ENCODE assay signal across 18 cellular contexts in the genomic region with DNA sequence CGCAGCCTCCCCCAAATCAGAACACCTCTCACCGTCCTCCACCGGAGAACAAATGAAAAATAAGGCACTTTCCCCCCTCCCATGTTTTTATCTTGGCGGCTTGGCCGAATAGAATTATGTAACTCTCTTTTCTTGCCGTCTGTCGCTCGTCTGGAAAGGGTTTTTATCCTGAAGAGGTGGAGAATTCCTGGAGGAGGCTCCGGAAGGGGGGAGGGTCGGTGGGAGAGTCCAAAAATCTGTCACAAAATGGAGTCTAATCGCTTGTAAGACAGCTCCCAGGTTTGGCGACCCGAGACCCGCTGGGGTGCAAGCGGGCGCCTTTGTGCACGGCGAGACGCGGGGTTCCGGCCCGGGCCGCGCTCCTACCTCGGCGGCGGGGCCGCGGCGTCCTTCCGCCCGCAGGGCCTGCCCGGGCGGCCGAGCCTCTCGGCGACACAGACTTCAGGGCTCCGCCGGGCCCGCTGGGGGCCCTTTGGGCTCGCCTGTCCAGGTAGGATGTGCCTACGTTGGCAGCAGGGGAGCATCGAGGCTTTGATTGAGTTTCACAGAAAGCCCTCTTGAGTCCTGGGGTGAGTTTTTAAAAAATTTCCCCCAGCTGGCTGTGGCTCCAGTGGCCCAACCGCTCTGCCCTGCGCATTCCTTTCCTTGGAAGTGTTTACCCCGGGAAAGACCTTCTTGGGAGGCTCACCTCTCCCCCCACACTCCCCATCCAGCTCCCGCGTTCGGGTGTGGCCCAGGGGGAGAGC. TPM values are rescaled to one million over a fixed set of nuclear protein-coding genes. Genes with fewer than 3 reads are reported as not detected.
A peak's percentile ranks its signal among the peaks of the same experiment; 100 is the strongest.
DNase-seq lines count a peak whose midpoint lies in the region; TF ChIP-seq lines count a peak whose summit lies in the region.
"Had no signal": no experiment of that assay in that cellular context is flagged by ENCODE, and none has a peak within 500 bp of the region (broad histone marks: within the 10 kb centered on the region; RNA-seq: fewer than 3 reads in every experiment).

No MANE protein-coding gene starts in this region.

- no peak for TF ChIP-seq POLR2A in sigmoid colon (IDR thresholded peaks at IDR 0.05)

- TF ChIP-seq CTCF in GM13977 (IDR thresholded peaks at IDR 0.05; ENCODE audit: extremely low read depth, insufficient read depth, missing control alignments) = no peak
- TF ChIP-seq CTCF in sigmoid colon (IDR thresholded peaks at IDR 0.05) = no peak

- H3K9ac ChIP-seq in SK-N-MC (ENCODE audit: insufficient read length) (no peak overlapping the region), iPS-18a (ENCODE audit: low read length) (no peak overlapping the region)
- H3K9ac ChIP-seq: BLaER1 had no signal

- H3K27me3 ChIP-seq in iPS-18a (ENCODE audit: control insufficient read depth, insufficient read depth, low read length) (peaks cover 96% of the 10 kb centered on the region), sigmoid colon (peaks cover 70 to 96% (median 92%) of the 10 kb centered on the region in 3 donors)

- intact Hi-C loops in posterior vena cava (cut with DNase I) = no loop called here
- intact Hi-C loops in sigmoid colon (cut with DNase I) = no loop called here

- in situ Hi-C loops in GM13977 (cut with MboI; ENCODE audit: low pct_unique_long_range_greater_than_20kb, low sequenced_read_pairs, unreplicated experiment) (no loop called here), KBM-7 (cut with MboI; ENCODE audit: low pct_unique_long_range_greater_than_20kb, low sequenced_read_pairs) (loop anchor here (25.0 kb wide), 1 partner anchor 169 kb away; no protein-coding TSS in a partner anchor)

- peak; percentile 19 for DNase-seq in GM13977 (ENCODE audit: low spot score)
- DNase-seq in SK-N-MC (ENCODE audit: low read depth, low spot score) = no peak
- peak; percentile 53 for DNase-seq in posterior vena cava (ENCODE audit: low spot score)
- no peak for DNase-seq in sigmoid colon
- DNase-seq in NCI-H146 treated with DMSO at 0.1 percent for 48 hours (lab: John Stamatoyannopoulos, UW; ENCODE audit: unreplicated experiment) = no peak
- DNase-seq in KBM-7 = no peak
- DNase-seq: activated gamma-delta T cell; anterior cingulate cortex; DMS 273 treated with DMSO at 0.1 percent for 48 hours; occipital lobe; stimulated activated CD4-positive, alpha-beta T cell treated with anti-CD3 and anti-CD28 coated beads, Interleukin-2, amount 100 ng/mL, for 48 hours had no signal

- H3K9me3 ChIP-seq in SK-N-MC (ENCODE audit: low read depth, low read length) (no peaks in the 10 kb centered on the region), iPS-18a (ENCODE audit: control insufficient read depth, low read depth, low read length) (no peaks in the 10 kb centered on the region), sigmoid colon (no peaks in the 10 kb centered on the region)
- H3K9me3 ChIP-seq: BLaER1, gastroesophageal sphincter had no signal

- H3K27ac ChIP-seq in SK-N-MC = no peak overlapping the region
- no peak overlapping the region for H3K27ac ChIP-seq in iPS-18a (ENCODE audit: low read length)
- H3K27ac ChIP-seq in sigmoid colon = no peak overlapping the region
- H3K27ac ChIP-seq: BLaER1, epithelial cell of prostate, gastroesophageal sphincter had no signal

- no peaks in the 10 kb centered on the region for H3K36me3 ChIP-seq in SK-N-MC (ENCODE audit: insufficient read depth, low read length)
- H3K36me3 ChIP-seq in iPS-18a (ENCODE audit: control insufficient read depth, low read depth, low read length) = no peaks in the 10 kb centered on the region
- H3K36me3 ChIP-seq in sigmoid colon = no peaks in the 10 kb centered on the region
- H3K36me3 ChIP-seq: BLaER1, gastroesophageal sphincter had no signal

- 5 to 7% methylated on average over 49 of the region's 49 CpGs for WGBS in sigmoid colon, 2 donors

- H3K4me3 ChIP-seq in SK-N-MC = 0 out of 2 replicates have a peak overlapping the region, but pooled peaks have one; percentile 4
- peak overlapping the region; percentile 23 for H3K4me3 ChIP-seq in iPS-18a (ENCODE audit: low read length)
- H3K4me3 ChIP-seq in sigmoid colon = no peak overlapping the region
- H3K4me3 ChIP-seq: BLaER1, gastroesophageal sphincter had no signal

- no peak for TF ChIP-seq EP300 in sigmoid colon (IDR thresholded peaks at IDR 0.05)

- peaks cover 35% of the 10 kb centered on the region for H3K4me1 ChIP-seq in iPS-18a (ENCODE audit: control insufficient read depth, low read depth, low read length)
- peaks cover 0 to 31% (median 25%) of the 10 kb centered on the region in 4 donors for H3K4me1 ChIP-seq in sigmoid colon

RNA-seq across cellular contexts. Expression of a gene that starts 5.0 kb away (rescaled TPM):
- 1 to 10 TPM; 1.4 to 1.6 TPM for total RNA-seq in posterior vena cava
- 1 to 10 TPM in 1 of 4 donors, under 1 TPM in 3; 0.14 to 1.4 (median 0.36) TPM for total RNA-seq in sigmoid colon
- under 1 TPM in 1 of 3 donors, not detected in 2; 0.12 TPM for polyA plus RNA-seq in sigmoid colon
- total RNA-seq: LHCN-M2; occipital lobe; T-helper 1 cell treated with Interleukin-12 subunit alpha and Interleukin-12 subunit beta and Interleukin-4 antibody, amounts not matched to agents 30 ng/mL and 1 ng/mL, for 36 hours; temporal lobe had no signal

Comparison
In these comparisons a context has a peak if more than half of its experiments do, and no peak if none do; other contexts are left out.
1. DNase-seq: peak in GM13977 (single experiment) and posterior vena cava (single experiment); none in SK-N-MC (single experiment), sigmoid colon (single experiment), NCI-H146 treated with DMSO at 0.1 percent for 48 hours (single experiment) and KBM-7 (single experiment).
2. H3K4me3 ChIP-seq: peak in SK-N-MC (single experiment) and iPS-18a (single experiment); none in sigmoid colon (0 of 4).